14 cellular contexts compared by ENCODE assay signal in genomic region chr5:82068723-82069122, GRCh38.
DNase-seq lines count a peak whose midpoint lies in the region; ATAC-seq and TF ChIP-seq lines count a peak whose summit lies in the region.
"Had no signal": no experiment of that assay in that cellular context is flagged by ENCODE, and none has a peak within 500 bp of the region (broad histone marks: within the 10 kb centered on the region; RNA-seq: fewer than 3 reads in every experiment).

No MANE protein-coding gene starts in this region.

- H3K4me3 ChIP-seq in lower lobe of right lung, result peak overlapping the region; percentile 17
- H3K4me3 ChIP-seq in effector memory CD4-positive, alpha-beta T cell (ENCODE audit: insufficient read depth, low read depth, low read length, poor library complexity, severe bottlenecking), result no peak overlapping the region

- POLR2A ChIA-PET in activated naive CD8-positive, alpha-beta T cell treated with anti-CD3 and anti-CD28 coated beads, Interleukin-2, amount 10 ng/mL, durations not matched to agents 7 days and 5 days (lab: Charles Lee), result no interaction called here

- H3K9me3 ChIP-seq in lower lobe of right lung, result no peaks in the 10 kb centered on the region
- H3K9me3 ChIP-seq in effector memory CD4-positive, alpha-beta T cell (ENCODE audit: control insufficient read depth, low read length), result no peaks in the 10 kb centered on the region
- H3K9me3 ChIP-seq: breast epithelium had no signal

- H3K27me3 ChIP-seq in lower lobe of right lung (ENCODE audit: low read depth), result no peaks in the 10 kb centered on the region
- no peaks in the 10 kb centered on the region for H3K27me3 ChIP-seq in effector memory CD4-positive, alpha-beta T cell (replicated peaks; ENCODE audit: control insufficient read depth, insufficient read depth, low read length, poor library complexity, severe bottlenecking)
- H3K27me3 ChIP-seq: breast epithelium had no signal

- ATAC-seq in HG03175 (IDR thresholded peaks at IDR 0.05; ENCODE audit: unreplicated experiment) (peak; percentile 41), lower lobe of right lung (no peak)
- no peak for ATAC-seq in activated naive CD8-positive, alpha-beta T cell treated with anti-CD3 and anti-CD28 coated beads, Interleukin-2, amount 10 ng/mL, durations not matched to agents 7 days and 5 days (ENCODE audit: low read depth)

- H3K4me3 Mint-ChIP-seq in T-helper 1 cell treated with Interleukin-12 subunit alpha and Interleukin-12 subunit beta and Interleukin-4 antibody, amounts not matched to agents 30 μg/mL and 1 μg/mL, for 36 hours, result peak overlapping the region; percentile 45
- H3K4me3 Mint-ChIP-seq in activated naive CD8-positive, alpha-beta T cell treated with anti-CD3 and anti-CD28 coated beads, Interleukin-2, amount 10 ng/mL, durations not matched to agents 7 days and 5 days, result peak overlapping the region; percentile 70
- H3K4me3 Mint-ChIP-seq: memory B cell had no signal

- H3K4me1 ChIP-seq in lower lobe of right lung, result no peaks in the 10 kb centered on the region
- no peaks in the 10 kb centered on the region for H3K4me1 ChIP-seq in effector memory CD4-positive, alpha-beta T cell (ENCODE audit: control insufficient read depth, insufficient read depth, low read length, poor library complexity, severe bottlenecking)
- H3K4me1 ChIP-seq: breast epithelium had no signal

- DNase-seq in T-helper 1 cell (no peak), lower lobe of right lung (no peak), NCI-H2171 treated with DMSO at 0.1 percent for 48 hours (lab: John Stamatoyannopoulos, UW) (no peak), C1 segment of cervical spinal cord (lab: John Stamatoyannopoulos, UW) (no peak)
- no peak for DNase-seq in activated naive CD8-positive, alpha-beta T cell treated with anti-CD3 and anti-CD28 coated beads, Interleukin-2, amount 10 ng/mL, durations not matched to agents 7 days and 5 days
- DNase-seq in effector memory CD4-positive, alpha-beta T cell, result no peak
- DNase-seq: NCI-H2081, SHP77 treated with DMSO at 0.1 percent for 48 hours had no signal

- no peak overlapping the region for H3K27ac Mint-ChIP-seq in T-helper 1 cell treated with Interleukin-12 subunit alpha and Interleukin-12 subunit beta and Interleukin-4 antibody, amounts not matched to agents 30 μg/mL and 1 μg/mL, for 36 hours
- peak overlapping the region; percentile 35 for H3K27ac Mint-ChIP-seq in activated naive CD8-positive, alpha-beta T cell treated with anti-CD3 and anti-CD28 coated beads, Interleukin-2, amount 10 ng/mL, durations not matched to agents 7 days and 5 days
- H3K27ac Mint-ChIP-seq: memory B cell had no signal

- H3K4me1 Mint-ChIP-seq in T-helper 1 cell treated with Interleukin-12 subunit alpha and Interleukin-12 subunit beta and Interleukin-4 antibody, amounts not matched to agents 30 μg/mL and 1 μg/mL, for 36 hours (ENCODE audit: low read depth), result peaks cover 2% of the 10 kb centered on the region
- H3K4me1 Mint-ChIP-seq in activated naive CD8-positive, alpha-beta T cell treated with anti-CD3 and anti-CD28 coated beads, Interleukin-2, amount 10 ng/mL, durations not matched to agents 7 days and 5 days, result peaks cover 1% of the 10 kb centered on the region

- H3K36me3 ChIP-seq in lower lobe of right lung, result no peaks in the 10 kb centered on the region
- H3K36me3 ChIP-seq in effector memory CD4-positive, alpha-beta T cell (ENCODE audit: control insufficient read depth, insufficient read depth, low read length), result no peaks in the 10 kb centered on the region
- H3K36me3 ChIP-seq: breast epithelium had no signal

- intact Hi-C loops in lower lobe of right lung (cut with DNase I), result no loop called here

- H3K27ac ChIP-seq in lower lobe of right lung, result no peak overlapping the region
- no peak overlapping the region for H3K27ac ChIP-seq in effector memory CD4-positive, alpha-beta T cell (ENCODE audit: insufficient read depth, low read length, poor library complexity, severe bottlenecking)
- H3K27ac ChIP-seq: 22Rv1, breast epithelium, VCaP had no signal

- no peaks in the 10 kb centered on the region for H3K36me3 Mint-ChIP-seq in T-helper 1 cell treated with Interleukin-12 subunit alpha and Interleukin-12 subunit beta and Interleukin-4 antibody, amounts not matched to agents 30 μg/mL and 1 μg/mL, for 36 hours (ENCODE audit: low read depth)
- peaks cover 7% of the 10 kb centered on the region for H3K36me3 Mint-ChIP-seq in activated naive CD8-positive, alpha-beta T cell treated with anti-CD3 and anti-CD28 coated beads, Interleukin-2, amount 10 ng/mL, durations not matched to agents 7 days and 5 days
- H3K36me3 Mint-ChIP-seq: memory B cell had no signal

- H3K9me3 Mint-ChIP-seq in T-helper 1 cell treated with Interleukin-12 subunit alpha and Interleukin-12 subunit beta and Interleukin-4 antibody, amounts not matched to agents 30 μg/mL and 1 μg/mL, for 36 hours, result no peaks in the 10 kb centered on the region
- no peaks in the 10 kb centered on the region for H3K9me3 Mint-ChIP-seq in activated naive CD8-positive, alpha-beta T cell treated with anti-CD3 and anti-CD28 coated beads, Interleukin-2, amount 10 ng/mL, durations not matched to agents 7 days and 5 days
- H3K9me3 Mint-ChIP-seq: memory B cell had no signal

- H3K27me3 Mint-ChIP-seq in T-helper 1 cell treated with Interleukin-12 subunit alpha and Interleukin-12 subunit beta and Interleukin-4 antibody, amounts not matched to agents 30 μg/mL and 1 μg/mL, for 36 hours (ENCODE audit: low read depth), result no peaks in the 10 kb centered on the region
- H3K27me3 Mint-ChIP-seq in activated naive CD8-positive, alpha-beta T cell treated with anti-CD3 and anti-CD28 coated beads, Interleukin-2, amount 10 ng/mL, durations not matched to agents 7 days and 5 days, result no peaks in the 10 kb centered on the region
- H3K27me3 Mint-ChIP-seq: memory B cell had no signal

- TF ChIP-seq CTCF in lower lobe of right lung (IDR thresholded peaks at IDR 0.05), result no peak
